14 cellular contexts compared by ENCODE assay signal in the genomic region with DNA sequence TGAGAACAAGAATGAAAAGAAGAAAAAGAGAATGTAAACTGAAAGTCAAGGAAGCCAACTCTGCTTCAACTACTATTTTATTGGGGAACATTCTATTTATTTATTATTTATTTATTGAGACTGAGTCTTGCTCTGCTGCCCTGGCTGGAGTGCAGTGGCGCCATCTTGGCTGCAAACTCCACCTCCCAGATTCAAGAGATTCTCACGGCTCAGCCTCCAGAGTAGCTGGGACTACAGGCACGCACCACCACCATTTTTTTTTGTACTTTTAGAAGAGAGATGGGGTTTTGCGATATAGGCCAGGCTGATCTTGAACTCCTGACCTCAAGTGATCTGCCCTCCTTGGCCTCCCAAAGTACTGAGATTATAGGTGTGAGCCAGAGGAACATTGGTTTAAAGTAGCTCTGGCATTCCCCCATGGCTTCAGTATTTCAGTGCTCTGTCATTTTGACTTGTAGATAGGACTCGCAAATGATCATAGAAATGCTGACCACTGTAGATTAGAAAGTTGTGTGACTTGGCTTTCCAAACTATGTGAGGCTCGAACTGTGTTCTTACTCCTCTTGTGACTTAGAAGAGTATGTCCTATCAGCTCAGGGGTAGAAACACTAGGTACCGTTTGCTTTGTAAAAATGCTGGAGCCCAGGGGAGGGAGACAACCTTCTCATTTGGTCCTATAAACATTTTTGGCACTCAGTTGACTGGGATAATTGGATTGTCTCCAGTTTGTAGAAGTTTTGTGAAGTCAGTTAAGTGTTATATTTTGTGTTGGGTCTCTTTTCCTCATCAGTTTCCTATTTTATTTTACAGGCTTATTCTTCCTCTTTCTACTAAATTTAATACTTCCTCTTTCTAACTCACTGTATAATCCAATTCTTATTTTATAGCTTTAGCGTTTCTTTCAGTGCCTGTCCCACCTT.
A peak's percentile ranks its signal among the peaks of the same experiment; 100 is the strongest.
DNase-seq lines count a peak whose midpoint lies in the region; ATAC-seq and TF ChIP-seq lines count a peak whose summit lies in the region.
"Had no signal": no experiment of that assay in that cellular context is flagged by ENCODE, and none has a peak within 500 bp of the region (broad histone marks: within the 10 kb centered on the region; RNA-seq: fewer than 3 reads in every experiment).

No MANE protein-coding gene starts in this region.

- ATAC-seq in GM18868 (IDR thresholded peaks at IDR 0.05; ENCODE audit: unreplicated experiment) (peak; percentile 41), GM19395 (IDR thresholded peaks at IDR 0.05; ENCODE audit: unreplicated experiment) (no peak)
- ATAC-seq in activated naive CD8-positive, alpha-beta T cell treated with anti-CD3 and anti-CD28 coated beads, Interleukin-2, amount 50 U/mL, for 24 hours = no peak
- ATAC-seq: GM12878, Panc1 had no signal

- H3K27me3 ChIP-seq in endodermal cell (ENCODE audit: control insufficient read depth, insufficient read depth, low read length, poor library complexity, severe bottlenecking) = no peaks in the 10 kb centered on the region

- no peak overlapping the region for H3K27ac Mint-ChIP-seq in endodermal cell
- H3K27ac Mint-ChIP-seq in activated naive CD8-positive, alpha-beta T cell treated with anti-CD3 and anti-CD28 coated beads, Interleukin-2, amount 50 U/mL, for 24 hours = no peak overlapping the region
- H3K27ac Mint-ChIP-seq: CD4-positive, alpha-beta T cell had no signal

- 81 to 88% methylated on average over 7 to 8 of the region's 8 CpGs for WGBS in endodermal cell (ENCODE audit: insufficient coverage in 1 of 2, insufficient read length in 1 of 2), 2 experiments

- no peak overlapping the region for H3K9ac ChIP-seq in endodermal cell (ENCODE audit: extremely low read depth, low read length, poor library complexity, severe bottlenecking)

- H3K27me3 Mint-ChIP-seq in endodermal cell (ENCODE audit: insufficient read depth) = no peaks in the 10 kb centered on the region
- H3K27me3 Mint-ChIP-seq in activated naive CD8-positive, alpha-beta T cell treated with anti-CD3 and anti-CD28 coated beads, Interleukin-2, amount 50 U/mL, for 24 hours = peaks cover 13% of the 10 kb centered on the region

- peaks cover 6% of the 10 kb centered on the region for H3K9me3 Mint-ChIP-seq in endodermal cell
- no peaks in the 10 kb centered on the region for H3K9me3 Mint-ChIP-seq in activated naive CD8-positive, alpha-beta T cell treated with anti-CD3 and anti-CD28 coated beads, Interleukin-2, amount 50 U/mL, for 24 hours
- H3K9me3 Mint-ChIP-seq: CD4-positive, alpha-beta T cell had no signal

- H3K4me1 Mint-ChIP-seq in endodermal cell = peaks cover 27% of the 10 kb centered on the region
- peaks cover 3% of the 10 kb centered on the region for H3K4me1 Mint-ChIP-seq in activated naive CD8-positive, alpha-beta T cell treated with anti-CD3 and anti-CD28 coated beads, Interleukin-2, amount 50 U/mL, for 24 hours

- H3K4me3 ChIP-seq in endodermal cell (ENCODE audit: low read length) = no peak overlapping the region
- H3K4me3 ChIP-seq: GM12878 had no signal

- no peaks in the 10 kb centered on the region for H3K4me1 ChIP-seq in endodermal cell (ENCODE audit: control insufficient read depth, insufficient read depth, low read length)

- no peak for TF ChIP-seq CTCF in endodermal cell (conservative IDR thresholded peaks at IDR 0.05)

- H3K36me3 ChIP-seq in endodermal cell (ENCODE audit: control insufficient read depth, insufficient read depth, low read length) = no peaks in the 10 kb centered on the region

- peaks cover 9% of the 10 kb centered on the region for H3K9me3 ChIP-seq in endodermal cell (ENCODE audit: control insufficient read depth, low read length)

- H3K4me3 Mint-ChIP-seq in endodermal cell = no peak overlapping the region
- H3K4me3 Mint-ChIP-seq in activated naive CD8-positive, alpha-beta T cell treated with anti-CD3 and anti-CD28 coated beads, Interleukin-2, amount 50 U/mL, for 24 hours = no peak overlapping the region
- H3K4me3 Mint-ChIP-seq: CD4-positive, alpha-beta T cell had no signal

- no peaks in the 10 kb centered on the region for H3K36me3 Mint-ChIP-seq in endodermal cell (ENCODE audit: low read depth)
- no peaks in the 10 kb centered on the region for H3K36me3 Mint-ChIP-seq in activated naive CD8-positive, alpha-beta T cell treated with anti-CD3 and anti-CD28 coated beads, Interleukin-2, amount 50 U/mL, for 24 hours (ENCODE audit: low read depth)

- DNase-seq in MV-4-11 (lab: John Stamatoyannopoulos, UW) (peak; percentile 72), endodermal cell (no peak), pons (ENCODE audit: low spot score) (peak; percentile 47), GM19240 (ENCODE audit: insufficient read length, low spot score) (no peak)
- DNase-seq in activated naive CD8-positive, alpha-beta T cell treated with anti-CD3 and anti-CD28 coated beads, Interleukin-2, amount 50 U/mL, for 24 hours = no peak
- DNase-seq: activated CD4-positive, CD25-positive, alpha-beta regulatory T cell treated with anti-CD3 and anti-CD28 coated beads, Interleukin-2, amount 50 U/mL, for 72 hours; activated naive CD4-positive, alpha-beta T cell treated with Interleukin-2 at 50 U/mL for 16 hours; CD4-positive, alpha-beta T cell; DND-41; stimulated activated naive CD4-positive, alpha-beta T cell had no signal

- peak overlapping the region; percentile 67 for H3K27ac ChIP-seq in endodermal cell (ENCODE audit: low read depth, low read length)

Comparison
In these comparisons a context has a peak if more than half of its experiments do, and no peak if none do; other contexts are left out.
1. DNase-seq: peak in MV-4-11 (single experiment) and pons (single experiment); none in endodermal cell (single experiment), activated naive CD8-positive, alpha-beta T cell treated with anti-CD3 and anti-CD28 coated beads, Interleukin-2, amount 50 U/mL, for 24 hours (single experiment) and GM19240 (single experiment).